ENCODE assay signal across 21 cellular contexts in genomic region chr5:112867411-112867810, GRCh38. TPM values are rescaled to one million over a fixed set of nuclear protein-coding genes. Genes with fewer than 3 reads are reported as not detected.
DNase-seq lines count a peak whose midpoint lies in the region; ATAC-seq and TF ChIP-seq lines count a peak whose summit lies in the region.
"Had no signal": no experiment of that assay in that cellular context is flagged by ENCODE, and none has a peak within 500 bp of the region (broad histone marks: within the 10 kb centered on the region; RNA-seq: fewer than 3 reads in every experiment).

No MANE protein-coding gene starts in this region.

- TF ChIP-seq CTCF in Panc1 (IDR thresholded peaks at IDR 0.05) (no peak), upper lobe of right lung (IDR thresholded peaks at IDR 0.05) (no peak)

- H3K36me3 ChIP-seq in Panc1 (ENCODE audit: control insufficient read depth, insufficient read depth, low read length) = peaks cover 22% of the 10 kb centered on the region
- peaks cover 0 to 54% (median 14%) of the 10 kb centered on the region in 3 experiments for H3K36me3 ChIP-seq in naive thymus-derived CD4-positive, alpha-beta T cell (ENCODE audit: control insufficient read depth in 2 of 3, insufficient read depth in 3 of 3, low read length in 3 of 3)
- H3K36me3 ChIP-seq in upper lobe of right lung = peaks cover 82% of the 10 kb centered on the region

- peaks cover 65% of the 10 kb centered on the region for H3K4me1 Mint-ChIP-seq in activated naive CD4-positive, alpha-beta T cell treated with anti-CD3 and anti-CD28 coated beads, Interleukin-2, amount 10 ng/mL, durations not matched to agents 7 days and 5 days
- H3K4me1 Mint-ChIP-seq in activated naive CD8-positive, alpha-beta T cell treated with anti-CD3 and anti-CD28 coated beads for 36 hours = peaks cover 42% of the 10 kb centered on the region
- peaks cover 23 to 60% (median 38%) of the 10 kb centered on the region in 7 donors for H3K4me1 Mint-ChIP-seq in naive thymus-derived CD4-positive, alpha-beta T cell

- H3K27ac ChIP-seq in Panc1 (ENCODE audit: low read length) = no peak overlapping the region
- H3K27ac ChIP-seq in naive thymus-derived CD4-positive, alpha-beta T cell (ENCODE audit: low read depth, low read length) = no peak overlapping the region
- no peak overlapping the region for H3K27ac ChIP-seq in upper lobe of right lung
- H3K27ac ChIP-seq: BLaER1 treated with 17β-estradiol and CSF1 and Interleukin-3, amounts not matched to agents 10 nM and 100 nM; right atrium auricular region; SJCRH30; tibial artery had no signal

- no peaks in the 10 kb centered on the region for H3K27me3 Mint-ChIP-seq in activated naive CD4-positive, alpha-beta T cell treated with anti-CD3 and anti-CD28 coated beads, Interleukin-2, amount 10 ng/mL, durations not matched to agents 7 days and 5 days
- H3K27me3 Mint-ChIP-seq in activated naive CD8-positive, alpha-beta T cell treated with anti-CD3 and anti-CD28 coated beads for 36 hours = no peaks in the 10 kb centered on the region
- H3K27me3 Mint-ChIP-seq in naive thymus-derived CD4-positive, alpha-beta T cell = no peaks in the 10 kb centered on the region

- in situ Hi-C loops in Panc1 (cut with HindIII; ENCODE audit: low pct_unique_long_range_greater_than_20kb, low sequenced_read_pairs) = no loop called here

- POLR2A ChIA-PET in Panc1 (lab: Charles Lee) = interaction anchor here (0.7 kb wide), 1 partner anchor 542 kb away, joined by 3 read pairs; no protein-coding TSS in a partner anchor
- POLR2A ChIA-PET in naive thymus-derived CD4-positive, alpha-beta T cell (lab: Charles Lee) = interaction anchor here (0.8 to 1.2 kb wide), 2 partner anchors 18 to 109 kb away, joined by 3 to 4 read pairs; partner anchors contain the start of gene DCP2

- peaks cover 10% of the 10 kb centered on the region for H3K4me1 ChIP-seq in Panc1 (ENCODE audit: control insufficient read depth, insufficient read depth, low read length)
- peaks cover 9 to 11% of the 10 kb centered on the region in 2 donors for H3K4me1 ChIP-seq in naive thymus-derived CD4-positive, alpha-beta T cell (ENCODE audit: control insufficient read depth in 2 of 2, insufficient read depth in 2 of 2, low read length in 2 of 2)
- peaks cover 17% of the 10 kb centered on the region for H3K4me1 ChIP-seq in upper lobe of right lung

- H3K9me3 ChIP-seq in Panc1 (ENCODE audit: control insufficient read depth, insufficient read depth, low read depth, low read length) = no peaks in the 10 kb centered on the region
- H3K9me3 ChIP-seq in naive thymus-derived CD4-positive, alpha-beta T cell (ENCODE audit: control insufficient read depth in 2 of 3, low read length in 3 of 3) = no peaks in the 10 kb centered on the region
- H3K9me3 ChIP-seq in upper lobe of right lung = no peaks in the 10 kb centered on the region
- H3K9me3 ChIP-seq: BLaER1 treated with 17β-estradiol and CSF1 and Interleukin-3, amounts not matched to agents 10 nM and 100 nM; right atrium auricular region; SJCRH30; tibial artery had no signal

- H3K36me3 Mint-ChIP-seq in activated naive CD4-positive, alpha-beta T cell treated with anti-CD3 and anti-CD28 coated beads, Interleukin-2, amount 10 ng/mL, durations not matched to agents 7 days and 5 days = peaks cover 69% of the 10 kb centered on the region
- H3K36me3 Mint-ChIP-seq in activated naive CD8-positive, alpha-beta T cell treated with anti-CD3 and anti-CD28 coated beads for 36 hours = peaks cover 43% of the 10 kb centered on the region
- peaks cover 0 to 42% (median 22%) of the 10 kb centered on the region in 5 donors for H3K36me3 Mint-ChIP-seq in naive thymus-derived CD4-positive, alpha-beta T cell

- H3K27ac Mint-ChIP-seq in activated naive CD4-positive, alpha-beta T cell treated with anti-CD3 and anti-CD28 coated beads, Interleukin-2, amount 10 ng/mL, durations not matched to agents 7 days and 5 days = peak overlapping the region; percentile 9
- H3K27ac Mint-ChIP-seq in activated naive CD8-positive, alpha-beta T cell treated with anti-CD3 and anti-CD28 coated beads for 36 hours = peak overlapping the region; percentile 88
- peak overlapping the region in 7 of 9 donors; percentile 10 to 82 (median 33) for H3K27ac Mint-ChIP-seq in naive thymus-derived CD4-positive, alpha-beta T cell

- CTCF ChIA-PET in activated naive CD4-positive, alpha-beta T cell treated with anti-CD3 and anti-CD28 coated beads, Interleukin-2, amount 10 ng/mL, durations not matched to agents 7 days and 5 days (lab: Charles Lee) = interaction anchor here (0.7 to 1.3 kb wide), 4 partner anchors 19 to 129 kb away, joined by 3 to 4 read pairs (median 4); no protein-coding TSS in a partner anchor
- CTCF ChIA-PET in Panc1 (lab: Charles Lee) = no interaction called here
- CTCF ChIA-PET in naive thymus-derived CD4-positive, alpha-beta T cell (lab: Charles Lee) = no interaction called here

- no peak overlapping the region for H3K4me3 Mint-ChIP-seq in activated naive CD4-positive, alpha-beta T cell treated with anti-CD3 and anti-CD28 coated beads, Interleukin-2, amount 10 ng/mL, durations not matched to agents 7 days and 5 days
- peak overlapping the region; percentile 40 for H3K4me3 Mint-ChIP-seq in activated naive CD8-positive, alpha-beta T cell treated with anti-CD3 and anti-CD28 coated beads for 36 hours
- no peak overlapping the region for H3K4me3 Mint-ChIP-seq in naive thymus-derived CD4-positive, alpha-beta T cell

- no peaks in the 10 kb centered on the region for H3K27me3 ChIP-seq in Panc1 (ENCODE audit: control insufficient read depth, insufficient read depth, low read length)
- H3K27me3 ChIP-seq in naive thymus-derived CD4-positive, alpha-beta T cell (ENCODE audit: control insufficient read depth in 2 of 2, insufficient read depth in 2 of 2, low read length in 2 of 2) = no peaks in the 10 kb centered on the region
- no peaks in the 10 kb centered on the region for H3K27me3 ChIP-seq in upper lobe of right lung
- H3K27me3 ChIP-seq: BLaER1 treated with 17β-estradiol and CSF1 and Interleukin-3, amounts not matched to agents 10 nM and 100 nM; right atrium auricular region; SJCRH30; tibial artery had no signal

- DNase-seq in activated naive CD4-positive, alpha-beta T cell treated with anti-CD3 and anti-CD28 coated beads, Interleukin-2, amount 10 ng/mL, durations not matched to agents 7 days and 5 days = no peak
- DNase-seq in activated naive CD4-positive, alpha-beta T cell treated with anti-CD3 and anti-CD28 coated beads, Interleukin-2, amount 50 U/mL, for 16 hours = no peak
- DNase-seq in Panc1 (ENCODE audit: low read depth, low spot score) = no peak
- DNase-seq in activated naive CD8-positive, alpha-beta T cell treated with anti-CD3 and anti-CD28 coated beads for 36 hours = no peak
- DNase-seq in naive thymus-derived CD4-positive, alpha-beta T cell = no peak
- no peak for DNase-seq in DMS53 treated with DMSO at 0.1 percent for 48 hours (lab: John Stamatoyannopoulos, UW; ENCODE audit: unreplicated experiment)
- DNase-seq in NCI-H187 treated with DMSO at 0.1 percent for 48 hours (lab: John Stamatoyannopoulos, UW) = no peak
- DNase-seq in upper lobe of right lung = no peak
- DNase-seq: effector memory CD4-positive, alpha-beta T cell; foreskin fibroblast; left cardiac atrium; mesendoderm; NCI-H1694; NCI-H524 treated with DMSO at 0.1 percent for 48 hours; SJCRH30; stimulated activated CD4-positive, alpha-beta T cell treated with anti-CD3 and anti-CD28 coated beads, Interleukin-12 subunit alpha, Interleukin-12 subunit beta, amount 100 ng/mL, for 4 hours; stimulated activated CD4-positive, alpha-beta T cell treated with anti-CD3 and anti-CD28 coated beads, Interleukin-4, amount 100 ng/mL, for 4 hours; stimulated activated naive CD8-positive, alpha-beta T cell treated with anti-CD3 and anti-CD28 coated beads, Interleukin-15, Interleukin-2, amounts not matched to agents 100 U/mL and 50 U/mL, for 24 hours; tibial artery had no signal

- BruUV-seq in Panc1 (replicated peaks; lab: Mats Ljungman, UMichigan) = TSS peak; percentile 25

- H3K4me3 ChIP-seq in Panc1 (ENCODE audit: low read depth in 2 of 2, low read length in 2 of 2) (no peak overlapping the region), upper lobe of right lung (no peak overlapping the region)
- H3K4me3 ChIP-seq in naive thymus-derived CD4-positive, alpha-beta T cell (ENCODE audit: low read length) = no peak overlapping the region
- H3K4me3 ChIP-seq: BLaER1 treated with 17β-estradiol and CSF1 and Interleukin-3, amounts not matched to agents 10 nM and 100 nM; right atrium auricular region; SJCRH30; tibial artery had no signal

- H3K9me3 Mint-ChIP-seq in activated naive CD4-positive, alpha-beta T cell treated with anti-CD3 and anti-CD28 coated beads, Interleukin-2, amount 10 ng/mL, durations not matched to agents 7 days and 5 days = no peaks in the 10 kb centered on the region
- H3K9me3 Mint-ChIP-seq in activated naive CD8-positive, alpha-beta T cell treated with anti-CD3 and anti-CD28 coated beads for 36 hours = no peaks in the 10 kb centered on the region
- H3K9me3 Mint-ChIP-seq in naive thymus-derived CD4-positive, alpha-beta T cell = no peaks in the 10 kb centered on the region

- intact Hi-C loops in Panc1 (cut with micrococcal nuclease; ENCODE audit: unreplicated experiment) (no loop called here), upper lobe of right lung (cut with DNase I) (no loop called here)
- intact Hi-C loops in naive thymus-derived CD4-positive, alpha-beta T cell (cut with micrococcal nuclease) = no loop called here

- no peak for ATAC-seq in Panc1
- no peak for ATAC-seq in naive thymus-derived CD4-positive, alpha-beta T cell
- no peak for ATAC-seq in upper lobe of right lung
- ATAC-seq: left cardiac atrium; stimulated activated naive CD8-positive, alpha-beta T cell treated with anti-CD3 and anti-CD28 coated beads, Interleukin-15, Interleukin-2, amounts not matched to agents 100 U/mL and 50 U/mL, for 24 hours had no signal

RNA-seq across cellular contexts. Expression of gene SRP19, which starts 6.3 kb away (rescaled TPM):
- total RNA-seq in Panc1 (2021; ENCODE audit: unreplicated experiment) (55.8 TPM), upper lobe of right lung (22.8 TPM)
- 43.1 TPM for polyA plus RNA-seq in Panc1 (2012; ENCODE audit: insufficient read length)
- 10 to 100 TPM; 66.5 to 67.3 TPM for total RNA-seq in activated naive CD8-positive, alpha-beta T cell treated with anti-CD3 and anti-CD28 coated beads for 36 hours
- total RNA-seq in naive thymus-derived CD4-positive, alpha-beta T cell = 10 to 100 TPM; 34.2 to 70.9 (median 41.5) TPM
- polyA plus RNA-seq in naive thymus-derived CD4-positive, alpha-beta T cell = 100 to 1,000 TPM; 113 to 115 TPM

RNA-seq across cellular contexts. Expression of gene REEP5, which starts 54.6 kb away (rescaled TPM):
- total RNA-seq in Panc1 (2021; ENCODE audit: unreplicated experiment) (112 TPM), upper lobe of right lung (108 TPM)
- polyA plus RNA-seq in Panc1 (2012; ENCODE audit: insufficient read length) = 219 TPM
- total RNA-seq in activated naive CD8-positive, alpha-beta T cell treated with anti-CD3 and anti-CD28 coated beads for 36 hours = 10 to 100 TPM; 40.0 to 45.3 TPM
- 10 to 100 TPM; 16.4 to 83.9 (median 30.0) TPM for total RNA-seq in naive thymus-derived CD4-positive, alpha-beta T cell
- polyA plus RNA-seq in naive thymus-derived CD4-positive, alpha-beta T cell = 10 to 100 TPM; 28.4 to 33.4 TPM

Comparison
In these comparisons a context has a peak if more than half of its experiments do, and no peak if none do; other contexts are left out.
1. H3K27ac Mint-ChIP-seq: peak in every context shown above with its lines; median percentile 88 in activated naive CD8-positive, alpha-beta T cell treated with anti-CD3 and anti-CD28 coated beads for 36 hours; 33 in naive thymus-derived CD4-positive, alpha-beta T cell; 9 in activated naive CD4-positive, alpha-beta T cell treated with anti-CD3 and anti-CD28 coated beads, Interleukin-2, amount 10 ng/mL, durations not matched to agents 7 days and 5 days.